Comparison of ENCODE assay signal across 17 cellular contexts in genomic region chr4:145492376-145492775, GRCh38. TPM values are rescaled to one million over a fixed set of nuclear protein-coding genes. Genes with fewer than 3 reads are reported as not detected.
DNase-seq lines count a peak whose midpoint lies in the region; TF ChIP-seq lines count a peak whose summit lies in the region.
"Had no signal": no experiment of that assay in that cellular context is flagged by ENCODE, and none has a peak within 500 bp of the region (broad histone marks: within the 10 kb centered on the region; RNA-seq: fewer than 3 reads in every experiment).

No MANE protein-coding gene starts in this region.

- no peaks in the 10 kb centered on the region for H3K36me3 Mint-ChIP-seq in MCF 10A (ENCODE audit: insufficient read depth, unreplicated experiment)
- H3K36me3 Mint-ChIP-seq: CD14-positive monocyte; CD4-positive, alpha-beta memory T cell had no signal

- H3K56ac ChIP-seq in mesendoderm (ENCODE audit: low read length): no peak overlapping the region

- WGBS in mesendoderm (ENCODE audit: extremely low coverage, insufficient coverage, low lambda C conversion rate): no CpG with 5 or more reads among the region's 3 CpGs

- no peak overlapping the region for H3K4me2 ChIP-seq in mesendoderm (ENCODE audit: low read length)
- H3K4me2 ChIP-seq: A549 had no signal

- POLR2A ChIA-PET in MCF 10A (lab: Yijun Ruan, JAX): interaction anchor here (1.3 to 2.4 kb wide), 2 partner anchors 10 kb away, joined by 5 to 8 read pairs; partner anchors contain the start of gene SMAD1

- H3K27me3 Mint-ChIP-seq in MCF 10A (ENCODE audit: insufficient read depth, unreplicated experiment): no peaks in the 10 kb centered on the region
- H3K27me3 Mint-ChIP-seq: CD4-positive, alpha-beta memory T cell had no signal

- H3K4ac ChIP-seq in mesendoderm (ENCODE audit: low read depth, low read length): no peak overlapping the region

- peak overlapping the region; percentile 37 for H3K27ac Mint-ChIP-seq in MCF 10A (ENCODE audit: low read depth, unreplicated experiment)
- H3K27ac Mint-ChIP-seq: CD14-positive monocyte; CD4-positive, alpha-beta memory T cell; H9 had no signal

- H3K79me2 ChIP-seq in mesendoderm (ENCODE audit: control insufficient read depth, insufficient read depth, low read length): peaks cover 27% of the 10 kb centered on the region

- no peaks in the 10 kb centered on the region for H3K4me1 Mint-ChIP-seq in MCF 10A (ENCODE audit: insufficient read depth, unreplicated experiment)

- no peak for TF ChIP-seq POLR2A in breast epithelium (IDR thresholded peaks at IDR 0.05)

- TF ChIP-seq CTCF in MCF 10A (IDR thresholded peaks at IDR 0.05; ENCODE audit: unreplicated experiment) (no peak), breast epithelium (IDR thresholded peaks at IDR 0.05) (no peak), colonic mucosa (IDR thresholded peaks at IDR 0.05) (no peak), ascending aorta (IDR thresholded peaks at IDR 0.05) (no peak)

- H4K8ac ChIP-seq in mesendoderm (ENCODE audit: low read depth, low read length): no peak overlapping the region

- no peak overlapping the region for H3K23ac ChIP-seq in mesendoderm (ENCODE audit: low read length)

- no peak overlapping the region for H2AK5ac ChIP-seq in mesendoderm (ENCODE audit: low read length)

- no peak overlapping the region for H2BK5ac ChIP-seq in mesendoderm (ENCODE audit: low read length)

- no peaks in the 10 kb centered on the region for H3K9me3 Mint-ChIP-seq in MCF 10A (ENCODE audit: unreplicated experiment)
- H3K9me3 Mint-ChIP-seq: CD14-positive monocyte; CD4-positive, alpha-beta memory T cell; H9 had no signal

- H2BK15ac ChIP-seq in mesendoderm (replicated peaks; ENCODE audit: low read depth): no peak overlapping the region

- no peaks in the 10 kb centered on the region for H3K9me3 ChIP-seq in breast epithelium
- H3K9me3 ChIP-seq in colonic mucosa: no peaks in the 10 kb centered on the region
- H3K9me3 ChIP-seq in ascending aorta: no peaks in the 10 kb centered on the region
- H3K9me3 ChIP-seq: A549 had no signal

- no peak overlapping the region for H2BK120ac ChIP-seq in mesendoderm (ENCODE audit: low read depth, low read length)

- no peak overlapping the region for H3K4me3 Mint-ChIP-seq in MCF 10A (ENCODE audit: unreplicated experiment)
- H3K4me3 Mint-ChIP-seq: CD14-positive monocyte; CD4-positive, alpha-beta memory T cell; H9 had no signal

- H3K9ac ChIP-seq in colonic mucosa (ENCODE audit: low read depth in 2 of 2, low read length in 2 of 2) (no peak overlapping the region), mesendoderm (ENCODE audit: low read length) (no peak overlapping the region)

- H3K36me3 ChIP-seq in breast epithelium (no peaks in the 10 kb centered on the region), colonic mucosa (no peaks in the 10 kb centered on the region), mesendoderm (ENCODE audit: control insufficient read depth, insufficient read depth, low read length) (no peaks in the 10 kb centered on the region), ascending aorta (no peaks in the 10 kb centered on the region)

- H3K27me3 ChIP-seq in breast epithelium (no peaks in the 10 kb centered on the region), colonic mucosa (no peaks in the 10 kb centered on the region), mesendoderm (ENCODE audit: insufficient read depth, low read length, poor library complexity) (no peaks in the 10 kb centered on the region), ascending aorta (no peaks in the 10 kb centered on the region)

- H3K79me1 ChIP-seq in mesendoderm (ENCODE audit: low read length): peaks cover 17% of the 10 kb centered on the region

- H3K18ac ChIP-seq in mesendoderm (ENCODE audit: low read length): no peak overlapping the region

- DNase-seq in MCF 10A (ENCODE audit: unreplicated experiment) (no peak), breast epithelium (ENCODE audit: low spot score in 2 of 2) (no peak), colonic mucosa (peak; percentile 37), mesendoderm (peak; percentile 36), NCI-H82 (lab: John Stamatoyannopoulos, UW) (no peak), ascending aorta (ENCODE audit: low spot score in 2 of 2) (no peak), retina (no peak), activated gamma-delta T cell treated with Interleukin-2 at 50 U/mL for 16 hours (no peak)
- DNase-seq: AML-193; CD4-positive, alpha-beta memory T cell; DMS153; DMS79; GF-D8; H9 had no signal

- intact Hi-C loops in MCF 10A (cut with micrococcal nuclease): no loop called here
- intact Hi-C loops in breast epithelium (cut with DNase I; ENCODE audit: low total_unique reads): no loop called here
- intact Hi-C loops in colonic mucosa (cut with DNase I): no loop called here
- intact Hi-C loops in ascending aorta (cut with DNase I): no loop called here

- CTCF ChIA-PET in MCF 10A (lab: Yijun Ruan, JAX): no interaction called here

- H4K5ac ChIP-seq in mesendoderm (ENCODE audit: low read length): no peak overlapping the region

- H3K4me1 ChIP-seq in breast epithelium (peaks cover 0 to 4% of the 10 kb centered on the region in 2 donors), colonic mucosa (peaks cover 11% of the 10 kb centered on the region), mesendoderm (ENCODE audit: control insufficient read depth, low read depth, low read length) (peaks cover 10% of the 10 kb centered on the region), ascending aorta (no peaks in the 10 kb centered on the region)
- H3K4me1 ChIP-seq: A549 had no signal

- H3K27ac ChIP-seq in breast epithelium (peak overlapping the region in 1 of 2 donors; percentile 4), colonic mucosa (no peak overlapping the region), mesendoderm (ENCODE audit: low read depth, low read length) (no peak overlapping the region), ascending aorta (no peak overlapping the region)
- H3K27ac ChIP-seq: 22Rv1, A549 had no signal

- BruUV-seq in MCF 10A (replicated peaks; lab: Mats Ljungman, UMichigan): no TSS peak

- H3K4me3 ChIP-seq in breast epithelium (no peak overlapping the region), colonic mucosa (no peak overlapping the region), mesendoderm (ENCODE audit: low read length) (no peak overlapping the region), ascending aorta (no peak overlapping the region)
- H3K4me3 ChIP-seq: A549 had no signal

RNA-seq across cellular contexts. Expression of gene SMAD1, which starts 10.7 kb away (rescaled TPM):
- total RNA-seq in MCF 10A (2022) (23.7 and 27.9 TPM in 2 replicates), breast epithelium (10 to 100 TPM; 19.5 to 62.8 (median 43.6) TPM), colonic mucosa (10 to 100 TPM; 40.4 to 47.3 TPM), ascending aorta (20.1 TPM)
- 33.2 TPM for polyA plus RNA-seq in mesendoderm (2013, experiment 1 of 2)
- 33.0 TPM for polyA plus RNA-seq in mesendoderm (2013, experiment 2 of 2)

Comparison
In these comparisons a context has a peak if more than half of its experiments do, and no peak if none do; other contexts are left out.
1. DNase-seq: peak in colonic mucosa (single experiment) and mesendoderm (single experiment); none in MCF 10A (single experiment), breast epithelium (0 of 2), NCI-H82 (single experiment), ascending aorta (0 of 2), retina (single experiment) and activated gamma-delta T cell treated with Interleukin-2 at 50 U/mL for 16 hours (single experiment).